ENCODE assay signal across 1 cellular context in genomic region chr16:70756071-70756470, GRCh38.
TF ChIP-seq lines count a peak whose summit lies in the region.

No MANE protein-coding gene starts in this region.

TF ChIP-seq in IMR-90, 13 proteins besides CTCF, POLR2A, EP300 and RAD21:
- TF ChIP-seq, protein P1, sequence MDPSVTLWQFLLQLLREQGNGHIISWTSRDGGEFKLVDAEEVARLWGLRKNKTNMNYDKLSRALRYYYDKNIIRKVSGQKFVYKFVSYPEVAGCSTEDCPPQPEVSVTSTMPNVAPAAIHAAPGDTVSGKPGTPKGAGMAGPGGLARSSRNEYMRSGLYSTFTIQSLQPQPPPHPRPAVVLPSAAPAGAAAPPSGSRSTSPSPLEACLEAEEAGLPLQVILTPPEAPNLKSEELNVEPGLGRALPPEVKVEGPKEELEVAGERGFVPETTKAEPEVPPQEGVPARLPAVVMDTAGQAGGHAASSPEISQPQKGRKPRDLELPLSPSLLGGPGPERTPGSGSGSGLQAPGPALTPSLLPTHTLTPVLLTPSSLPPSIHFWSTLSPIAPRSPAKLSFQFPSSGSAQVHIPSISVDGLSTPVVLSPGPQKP (IDR thresholded peaks at IDR 0.05; ENCODE audit: borderline replicate concordance, low read depth, low read length), result no peak
- TF ChIP-seq MAZ (IDR thresholded peaks at IDR 0.05; ENCODE audit: borderline replicate concordance, low read depth, low read length), result no peak
- TF ChIP-seq NFE2L2 (IDR thresholded peaks at IDR 0.05; ENCODE audit: low read depth, low read length), result no peak
- no peak for TF ChIP-seq BHLHE40 (IDR thresholded peaks at IDR 0.05; ENCODE audit: low read depth, low read length)
- TF ChIP-seq, protein P2, sequence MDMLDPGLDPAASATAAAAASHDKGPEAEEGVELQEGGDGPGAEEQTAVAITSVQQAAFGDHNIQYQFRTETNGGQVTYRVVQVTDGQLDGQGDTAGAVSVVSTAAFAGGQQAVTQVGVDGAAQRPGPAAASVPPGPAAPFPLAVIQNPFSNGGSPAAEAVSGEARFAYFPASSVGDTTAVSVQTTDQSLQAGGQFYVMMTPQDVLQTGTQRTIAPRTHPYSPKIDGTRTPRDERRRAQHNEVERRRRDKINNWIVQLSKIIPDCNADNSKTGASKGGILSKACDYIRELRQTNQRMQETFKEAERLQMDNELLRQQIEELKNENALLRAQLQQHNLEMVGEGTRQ (IDR thresholded peaks at IDR 0.05; ENCODE audit: low read depth, low read length), result no peak
- TF ChIP-seq RCOR1 (IDR thresholded peaks at IDR 0.05; ENCODE audit: insufficient replicate concordance, low read length), result no peak
- TF ChIP-seq CEBPB (IDR thresholded peaks at IDR 0.05; ENCODE audit: low read depth, low read length), result no peak
- no peak for TF ChIP-seq MXI1 (IDR thresholded peaks at IDR 0.05; ENCODE audit: borderline replicate concordance, low read depth, low read length)
- no peak for TF ChIP-seq SMC3 (IDR thresholded peaks at IDR 0.05; ENCODE audit: low read depth, low read length)
- no peak for TF ChIP-seq CHD1 (IDR thresholded peaks at IDR 0.05; ENCODE audit: low read depth, low read length)
- no peak for TF ChIP-seq RFX5 (IDR thresholded peaks at IDR 0.05; ENCODE audit: low read depth, low read length)
- TF ChIP-seq FOS (IDR thresholded peaks at IDR 0.05; ENCODE audit: low read depth, low read length), result no peak
